Comparison of ENCODE assay signal across 24 cellular contexts in genomic region chr2:10647451-10647850, GRCh38.
"Had no signal": no experiment of that assay in that cellular context is flagged by ENCODE, and none has a peak within 500 bp of the region (broad histone marks: within the 10 kb centered on the region; RNA-seq: fewer than 3 reads in every experiment).

No MANE protein-coding gene starts in this region.

- H3K4me1 Mint-ChIP-seq: activated B cell treated with CpG ODN at 0.5 μM for 24 hours had no signal

- H3K27me3 ChIP-seq: ascending aorta, body of pancreas, Peyer's patch had no signal

- H3K4me3 Mint-ChIP-seq: activated B cell treated with CpG ODN at 0.5 μM for 24 hours; activated CD4-positive, alpha-beta T cell treated with anti-CD3 and anti-CD28 coated beads, Interleukin-2, amount 10 ng/mL, durations not matched to agents 24 days and 14 days; activated CD8-positive, alpha-beta memory T cell treated with anti-CD3 and anti-CD28 coated beads, Interleukin-2, amount 10 ng/mL, durations not matched to agents 7 days and 5 days; activated naive CD4-positive, alpha-beta T cell treated with anti-CD3 and anti-CD28 coated beads, Interleukin-2, amount 50 U/mL, for 24 hours; activated T-cell treated with anti-CD3 and anti-CD28 coated beads, Interleukin-2, amount 50 U/mL, for 24 hours; activated T-helper 1 cell treated with anti-CD3 and anti-CD28 coated beads, Interleukin-12 subunit alpha, Interleukin-12 subunit beta, Interleukin-2, Interleukin-4 antibody, amounts not matched to agents 30 ng/mL and 10 ng/mL and 1 ng/mL, durations not matched to agents 14 hours and 24 hours and 36 hours; T-helper 1 cell treated with Interleukin-12 subunit alpha and Interleukin-12 subunit beta and Interleukin-4 antibody, amounts not matched to agents 30 μg/mL and 1 μg/mL, for 36 hours had no signal

- H3K9me3 Mint-ChIP-seq: activated B cell treated with CpG ODN at 0.5 μM for 24 hours; activated CD4-positive, alpha-beta T cell treated with anti-CD3 and anti-CD28 coated beads, Interleukin-2, amount 10 ng/mL, durations not matched to agents 24 days and 14 days; activated naive CD4-positive, alpha-beta T cell treated with anti-CD3 and anti-CD28 coated beads, Interleukin-2, amount 50 U/mL, for 24 hours; activated T-cell treated with anti-CD3 and anti-CD28 coated beads, Interleukin-2, amount 50 U/mL, for 24 hours; activated T-helper 1 cell treated with anti-CD3 and anti-CD28 coated beads, Interleukin-12 subunit alpha, Interleukin-12 subunit beta, Interleukin-2, Interleukin-4 antibody, amounts not matched to agents 30 ng/mL and 10 ng/mL and 1 ng/mL, durations not matched to agents 14 hours and 24 hours and 36 hours; T-helper 1 cell treated with Interleukin-12 subunit alpha and Interleukin-12 subunit beta and Interleukin-4 antibody, amounts not matched to agents 30 μg/mL and 1 μg/mL, for 36 hours had no signal

- H3K27ac ChIP-seq: ascending aorta, body of pancreas, Peyer's patch, RWPE1 had no signal

- H3K9me3 ChIP-seq: ascending aorta, body of pancreas, Peyer's patch had no signal

- ATAC-seq: activated CD8-positive, alpha-beta memory T cell treated with anti-CD3 and anti-CD28 coated beads, Interleukin-2, amount 10 ng/mL, durations not matched to agents 7 days and 5 days; body of pancreas had no signal

- H3K27ac Mint-ChIP-seq: activated B cell treated with CpG ODN at 0.5 μM for 24 hours; activated CD4-positive, alpha-beta T cell treated with anti-CD3 and anti-CD28 coated beads, Interleukin-2, amount 10 ng/mL, durations not matched to agents 24 days and 14 days; activated CD8-positive, alpha-beta memory T cell treated with anti-CD3 and anti-CD28 coated beads, Interleukin-2, amount 10 ng/mL, durations not matched to agents 7 days and 5 days; activated naive CD4-positive, alpha-beta T cell treated with anti-CD3 and anti-CD28 coated beads, Interleukin-2, amount 50 U/mL, for 24 hours; activated T-helper 1 cell treated with anti-CD3 and anti-CD28 coated beads, Interleukin-12 subunit alpha, Interleukin-12 subunit beta, Interleukin-2, Interleukin-4 antibody, amounts not matched to agents 30 ng/mL and 10 ng/mL and 1 ng/mL, durations not matched to agents 14 hours and 24 hours and 36 hours; T-helper 1 cell treated with Interleukin-12 subunit alpha and Interleukin-12 subunit beta and Interleukin-4 antibody, amounts not matched to agents 30 μg/mL and 1 μg/mL, for 36 hours had no signal

- H3K27me3 Mint-ChIP-seq: activated B cell treated with CpG ODN at 0.5 μM for 24 hours; activated CD4-positive, alpha-beta T cell treated with anti-CD3 and anti-CD28 coated beads, Interleukin-2, amount 10 ng/mL, durations not matched to agents 24 days and 14 days; activated CD8-positive, alpha-beta memory T cell treated with anti-CD3 and anti-CD28 coated beads, Interleukin-2, amount 10 ng/mL, durations not matched to agents 7 days and 5 days; activated naive CD4-positive, alpha-beta T cell treated with anti-CD3 and anti-CD28 coated beads, Interleukin-2, amount 50 U/mL, for 24 hours; activated T-cell treated with anti-CD3 and anti-CD28 coated beads, Interleukin-2, amount 50 U/mL, for 24 hours had no signal

- H3K4me1 ChIP-seq: ascending aorta, body of pancreas, Peyer's patch had no signal

- H3K4me3 ChIP-seq: ascending aorta, body of pancreas, Peyer's patch had no signal

- DNase-seq: activated B cell treated with CpG ODN at 0.5 μM for 24 hours; activated CD4-positive, alpha-beta T cell treated with anti-CD3 and anti-CD28 coated beads for 1 hour; activated CD4-positive, alpha-beta T cell treated with anti-CD3 and anti-CD28 coated beads, Interleukin-2, amount 10 ng/mL, durations not matched to agents 24 days and 14 days; activated CD4-positive, alpha-beta T cell treated with anti-CD3 and anti-CD28 coated beads, Interleukin-2, amount 50 U/mL, for 48 hours; activated CD8-positive, alpha-beta memory T cell treated with anti-CD3 and anti-CD28 coated beads, Interleukin-2, amount 10 ng/mL, durations not matched to agents 7 days and 5 days; activated effector memory CD4-positive, alpha-beta T cell treated with Interleukin-2 at 50 U/mL for 16 hours; activated naive CD4-positive, alpha-beta T cell; activated T-cell treated with anti-CD3 and anti-CD28 coated beads, Interleukin-2, amount 50 U/mL, for 24 hours; body of pancreas; Kasumi-1; KBM-7; NCI-H1048; NCI-H146; NCI-H2029; NCI-H2107; NCI-H510A treated with DMSO at 0.1 percent for 48 hours; NCI-H69; Peyer's patch; SHP77 treated with DMSO at 0.1 percent for 48 hours had no signal
